ENCODE assay signal across 9 cellular contexts in genomic region chr3:69658514-69658913, GRCh38.
"Had no signal": no experiment of that assay in that cellular context is flagged by ENCODE, and none has a peak within 500 bp of the region (broad histone marks: within the 10 kb centered on the region; RNA-seq: fewer than 3 reads in every experiment).

No MANE protein-coding gene starts in this region.

- H3K9ac ChIP-seq: GM23248 had no signal

- H3K36me3 ChIP-seq: HAP-1 had no signal

- H3K4me1 ChIP-seq: HAP-1 had no signal

- H2AFZ ChIP-seq: GM23248 had no signal

- H3K4me1 Mint-ChIP-seq: IgD-negative memory B cell had no signal

- H3K9me3 ChIP-seq: HAP-1 had no signal

- H3K27ac Mint-ChIP-seq: HFFc6, IgD-negative memory B cell had no signal

- H3K27ac ChIP-seq: GM23248, HL-60 had no signal

- H3K4me3 ChIP-seq: GM23248, HAP-1 had no signal

- DNase-seq: GM23248, GOT3, H7, HFFc6 had no signal

- FAIRE-seq: HepG2 had no signal

- H3K9me3 Mint-ChIP-seq: HFFc6 had no signal

- H3K4me3 Mint-ChIP-seq: HFFc6, IgD-negative memory B cell had no signal

- ATAC-seq: HCT116, HepG2 had no signal
